Comparison of ENCODE assay signal across 15 cellular contexts in the genomic region with DNA sequence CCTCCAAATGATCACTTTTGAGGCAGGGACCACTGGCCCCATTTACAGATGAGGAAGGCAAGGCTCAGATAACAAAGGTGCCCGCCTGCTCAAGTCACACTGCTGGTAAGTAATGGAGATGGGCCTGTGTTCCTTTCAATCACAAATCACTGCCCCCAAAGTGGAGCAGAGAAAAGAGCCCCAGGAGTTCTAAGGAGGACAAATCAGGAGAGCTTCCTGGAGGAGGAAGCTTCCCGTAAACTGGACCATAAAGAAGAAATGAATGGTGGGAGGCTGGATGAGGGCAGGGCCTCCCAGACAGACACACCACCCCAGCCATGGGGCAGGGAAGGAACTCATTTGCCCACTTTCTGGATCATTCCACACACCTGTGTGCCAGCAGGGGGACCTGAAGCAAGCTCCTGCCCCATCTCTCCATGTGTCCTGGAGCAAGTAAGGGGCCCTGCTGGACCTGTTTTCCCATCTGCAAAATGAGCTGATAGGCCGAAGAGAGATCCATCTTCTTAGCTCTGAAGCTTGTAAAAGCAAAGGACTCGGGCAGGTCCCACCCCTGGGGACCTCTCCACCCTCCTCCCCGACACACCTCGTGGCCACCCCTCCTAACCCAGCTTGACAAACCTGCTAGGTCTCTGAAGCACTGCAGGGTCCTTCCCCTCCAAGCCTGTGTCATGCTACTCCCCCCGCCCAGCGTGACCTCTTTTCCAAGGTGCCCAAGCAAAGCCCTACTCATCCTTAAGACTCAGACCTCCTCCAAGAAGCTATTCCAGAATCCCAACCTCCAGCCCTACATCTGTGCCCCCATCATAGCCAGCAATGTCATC. TPM values are rescaled to one million over a fixed set of nuclear protein-coding genes. Genes with fewer than 3 reads are reported as not detected.
DNase-seq lines count a peak whose midpoint lies in the region; ATAC-seq and TF ChIP-seq lines count a peak whose summit lies in the region.
"Had no signal": no experiment of that assay in that cellular context is flagged by ENCODE, and none has a peak within 500 bp of the region (broad histone marks: within the 10 kb centered on the region; RNA-seq: fewer than 3 reads in every experiment).

No MANE protein-coding gene starts in this region.

- H3K9me3 ChIP-seq in CD4-positive, alpha-beta memory T cell (ENCODE audit: control insufficient read depth in 1 of 2, low read length in 2 of 2) = no peaks in the 10 kb centered on the region
- H3K9me3 ChIP-seq: esophagus squamous epithelium had no signal

- no peaks in the 10 kb centered on the region for H3K27me3 ChIP-seq in CD4-positive, alpha-beta memory T cell (ENCODE audit: insufficient read depth, low read length)
- H3K27me3 ChIP-seq: esophagus squamous epithelium had no signal

- H3K36me3 ChIP-seq in CD4-positive, alpha-beta memory T cell (ENCODE audit: insufficient read depth, low read length) = peaks cover 11% of the 10 kb centered on the region
- H3K36me3 ChIP-seq: esophagus squamous epithelium had no signal

- peaks cover 37 to 67% of the 10 kb centered on the region in 2 donors for H3K36me3 Mint-ChIP-seq in CD4-positive, alpha-beta memory T cell
- H3K36me3 Mint-ChIP-seq in naive B cell = peaks cover 50 to 56% of the 10 kb centered on the region in 2 donors

- H3K27me3 Mint-ChIP-seq in CD4-positive, alpha-beta memory T cell = no peaks in the 10 kb centered on the region
- no peaks in the 10 kb centered on the region for H3K27me3 Mint-ChIP-seq in naive B cell

- ATAC-seq in GM18505 (IDR thresholded peaks at IDR 0.05; ENCODE audit: unreplicated experiment) (no peak), naive B cell (ENCODE audit: low read depth in 2 of 2) (no peak), GM21528 (IDR thresholded peaks at IDR 0.05; ENCODE audit: low FRiP score, unreplicated experiment) (no peak), HG03469 (IDR thresholded peaks at IDR 0.05; ENCODE audit: unreplicated experiment) (no peak)

- H3K27ac ChIP-seq in CD4-positive, alpha-beta memory T cell (ENCODE audit: low read depth, low read length) = peak overlapping the region; percentile 92
- H3K27ac ChIP-seq: KMS-11, parathyroid adenoma had no signal

- peak; percentile 56 for TF ChIP-seq POLR2A in GM18505 (IDR thresholded peaks at IDR 0.05; ENCODE audit: borderline replicate concordance, extremely low read depth, insufficient read depth, insufficient read length)

- POLR2A ChIA-PET in CD4-positive, alpha-beta memory T cell (lab: Charles Lee; ENCODE audit: partially characterized antibody) = interaction anchor here (22.1 to 37.5 kb wide), 2 partner anchors 4 to 18 kb away, joined by 1160 read pairs; partner anchors contain the start of genes LAPTM5 and MATN1

- no peak for DNase-seq in CD4-positive, alpha-beta memory T cell
- peak; percentile 31 to 41 for DNase-seq in activated T-cell treated with anti-CD3 and anti-CD28 coated beads, Interleukin-2, amount 50 U/mL, for 48 hours
- DNase-seq in naive B cell = peak; percentile 49
- DNase-seq in NCI-H2107 (lab: John Stamatoyannopoulos, UW) = no peak
- no peak for DNase-seq in hepatic stellate cell (ENCODE audit: low spot score)
- DNase-seq: central memory CD4-positive, alpha-beta T cell; esophagus squamous epithelium; stimulated activated CD4-positive, alpha-beta T cell treated with anti-CD3 and anti-CD28 coated beads, Interleukin-2, amount 100 ng/mL, for 24 hours; stimulated activated naive CD4-positive, alpha-beta T cell treated with Interleukin-2 at 50 U/mL for 16 hours had no signal

- H3K4me3 Mint-ChIP-seq in CD4-positive, alpha-beta memory T cell = peak overlapping the region; percentile 63 to 99 (median 76)
- peak overlapping the region; percentile 90 to 100 (median 98) for H3K4me3 Mint-ChIP-seq in naive B cell

- peak overlapping the region; percentile 92 to 99 (median 96) for H3K27ac Mint-ChIP-seq in CD4-positive, alpha-beta memory T cell
- H3K27ac Mint-ChIP-seq in naive B cell = peak overlapping the region; percentile 96 to 100 (median 100)

- H3K4me1 Mint-ChIP-seq in CD4-positive, alpha-beta memory T cell = peaks cover 62 to 100% (median 77%) of the 10 kb centered on the region in 4 donors
- H3K4me1 Mint-ChIP-seq in naive B cell = peaks cover 74 to 95% (median 89%) of the 10 kb centered on the region in 3 donors

- peaks cover 0 to 7% (median 0%) of the 10 kb centered on the region in 8 donors for H3K9me3 Mint-ChIP-seq in CD4-positive, alpha-beta memory T cell
- no peaks in the 10 kb centered on the region for H3K9me3 Mint-ChIP-seq in naive B cell

- intact Hi-C loops in CD4-positive, alpha-beta memory T cell (cut with micrococcal nuclease) = loop anchor here (10.0 kb wide), 1 partner anchor 313 kb away; the partner anchor contains the start of gene PUM1

- H3K4me3 ChIP-seq in CD4-positive, alpha-beta memory T cell (ENCODE audit: low read length in 2 of 2) = no peak overlapping the region
- H3K4me3 ChIP-seq: esophagus squamous epithelium, lung had no signal

- CTCF ChIA-PET in CD4-positive, alpha-beta memory T cell (lab: Charles Lee; ENCODE audit: partially characterized antibody) = interaction anchor here (5.1 to 18.5 kb wide), 3 partner anchors 8 to 32 kb away, joined by 43 to 270 read pairs (median 111); no protein-coding TSS in a partner anchor

- H3K4me1 ChIP-seq in CD4-positive, alpha-beta memory T cell (ENCODE audit: insufficient read depth, low read length) = peaks cover 90% of the 10 kb centered on the region
- H3K4me1 ChIP-seq: parathyroid adenoma had no signal

RNA-seq across cellular contexts. Expression of gene LAPTM5, which starts 5.5 kb away (rescaled TPM):
- total RNA-seq in CD4-positive, alpha-beta memory T cell = 100 to 1,000 TPM; 587 to 608 TPM
- 100 to 1,000 TPM; 563 to 851 TPM for polyA plus RNA-seq in CD4-positive, alpha-beta memory T cell
- polyA plus RNA-seq in naive B cell (ENCODE audit: low read depth in 6 of 6) = 1,000 to 10,000 TPM; 1,442 to 2,525 (median 1,701) TPM

RNA-seq across cellular contexts. Expression of gene MATN1, which starts 28.7 kb away (rescaled TPM):
- under 1 TPM in 1 of 2 experiments, not detected in 1; 0.12 TPM for total RNA-seq in CD4-positive, alpha-beta memory T cell
- 1 to 10 TPM in 1 of 2 donors, under 1 TPM in 1; 0.53 to 1.2 TPM for polyA plus RNA-seq in CD4-positive, alpha-beta memory T cell
- polyA plus RNA-seq in naive B cell (ENCODE audit: low read depth in 6 of 6) = 1 to 10 TPM in 2 of 6 donors, under 1 TPM in 4; 0.21 to 3.1 (median 0.39) TPM
- total RNA-seq: esophagus squamous epithelium had no signal

Comparison
In these comparisons a context has a peak if more than half of its experiments do, and no peak if none do; other contexts are left out.
1. DNase-seq: peak in activated T-cell treated with anti-CD3 and anti-CD28 coated beads, Interleukin-2, amount 50 U/mL, for 48 hours (2 of 2) and naive B cell (single experiment); none in CD4-positive, alpha-beta memory T cell (0 of 5), NCI-H2107 (single experiment) and hepatic stellate cell (single experiment).